ENCODE assay signal across 12 cellular contexts in genomic region chr1:164586619-164587018, GRCh38. TPM values are rescaled to one million over a fixed set of nuclear protein-coding genes. Genes with fewer than 3 reads are reported as not detected.
DNase-seq lines count a peak whose midpoint lies in the region; TF ChIP-seq lines count a peak whose summit lies in the region.
"Had no signal": no experiment of that assay in that cellular context is flagged by ENCODE, and none has a peak within 500 bp of the region (broad histone marks: within the 10 kb centered on the region; RNA-seq: fewer than 3 reads in every experiment).

No MANE protein-coding gene starts in this region.

- H3K4me1 ChIP-seq in esophagus muscularis mucosa (peaks cover 56 to 98% (median 94%) of the 10 kb centered on the region in 4 donors), uterus (peaks cover 10 to 20% of the 10 kb centered on the region in 2 donors)

- no peak overlapping the region for H3K4me3 Mint-ChIP-seq in immature natural killer cell
- H3K4me3 Mint-ChIP-seq: CD8-positive, alpha-beta T cell had no signal

- peaks cover 8 to 22% (median 13%) of the 10 kb centered on the region in 3 donors for H3K27me3 Mint-ChIP-seq in immature natural killer cell (ENCODE audit: low read depth in 3 of 3)

- H3K27ac Mint-ChIP-seq in immature natural killer cell: no peak overlapping the region
- H3K27ac Mint-ChIP-seq: CD8-positive, alpha-beta T cell had no signal

- intact Hi-C loops in esophagus muscularis mucosa (cut with DNase I): no loop called here
- intact Hi-C loops in uterus (cut with DNase I; ENCODE audit: low total_unique reads): loop anchor here (10.0 kb wide), 1 partner anchor 198 kb away; no protein-coding TSS in a partner anchor

- H3K9ac ChIP-seq in neural cell (ENCODE audit: low read length): no peak overlapping the region

- no peak for TF ChIP-seq POLR2A in esophagus muscularis mucosa (IDR thresholded peaks at IDR 0.05; ENCODE audit: low read depth)
- no peak for TF ChIP-seq POLR2A in uterus (IDR thresholded peaks at IDR 0.05)

- peaks cover 6% of the 10 kb centered on the region for H3F3A ChIP-seq in neural cell (ENCODE audit: insufficient read depth, low read length, poor library complexity, severe bottlenecking)

- H3K79me2 ChIP-seq in neural cell (replicated peaks; ENCODE audit: insufficient read depth, low read length): peaks cover 96% of the 10 kb centered on the region

- 65% methylated on average over 5 of the region's 5 CpGs for WGBS in esophagus muscularis mucosa

- H3K4me2 ChIP-seq in neural cell (ENCODE audit: low read length): no peak overlapping the region

- H3K9me3 ChIP-seq in esophagus muscularis mucosa (no peaks in the 10 kb centered on the region), neural cell (ENCODE audit: low read length) (no peaks in the 10 kb centered on the region), uterus (no peaks in the 10 kb centered on the region)
- H3K9me3 ChIP-seq: MG63 had no signal

- no peak for TF ChIP-seq RAD21 in neural cell (conservative IDR thresholded peaks at IDR 0.05)

- peak overlapping the region; percentile 83 to 91 (median 88) for H3K27ac ChIP-seq in esophagus muscularis mucosa (replicated peaks in 1 of 4)
- H3K27ac ChIP-seq in neural cell (ENCODE audit: low read length): peak overlapping the region; percentile 34
- peak overlapping the region; percentile 88 to 94 for H3K27ac ChIP-seq in uterus

- DNase-seq in NCI-H2227 treated with DMSO at 0.1 percent for 48 hours (lab: John Stamatoyannopoulos, UW): peak; percentile 32
- DNase-seq in esophagus muscularis mucosa (ENCODE audit: extremely low spot score): peak; percentile 60
- no peak for DNase-seq in uterus
- DNase-seq in immature natural killer cell: no peak
- DNase-seq in NAMALWA (ENCODE audit: low spot score): no peak
- DNase-seq in NCI-H2029 (lab: John Stamatoyannopoulos, UW): no peak
- DNase-seq: CD8-positive, alpha-beta T cell; GF-D8; MG63; NCI-H187 treated with DMSO at 0.1 percent for 48 hours; NCI-H774 had no signal

- no peaks in the 10 kb centered on the region for H4K20me1 ChIP-seq in neural cell (ENCODE audit: insufficient read depth)

- no peak for TF ChIP-seq CTCF in esophagus muscularis mucosa (IDR thresholded peaks at IDR 0.05)
- TF ChIP-seq CTCF in neural cell (IDR thresholded peaks at IDR 0.05; ENCODE audit: poor library complexity, severe bottlenecking): no peak
- no peak for TF ChIP-seq CTCF in uterus (IDR thresholded peaks at IDR 0.05)

- H3K4me3 ChIP-seq in esophagus muscularis mucosa (no peak overlapping the region), neural cell (ENCODE audit: low read length) (no peak overlapping the region), uterus (no peak overlapping the region)
- H3K4me3 ChIP-seq: MG63 had no signal

- H3K4me1 Mint-ChIP-seq in immature natural killer cell: no peaks in the 10 kb centered on the region

- H3K9me3 Mint-ChIP-seq in immature natural killer cell: no peaks in the 10 kb centered on the region

- no peaks in the 10 kb centered on the region for H3K36me3 ChIP-seq in esophagus muscularis mucosa
- peaks cover 11% of the 10 kb centered on the region for H3K36me3 ChIP-seq in neural cell (ENCODE audit: insufficient read depth, low read length)
- H3K36me3 ChIP-seq in uterus: no peaks in the 10 kb centered on the region
- H3K36me3 ChIP-seq: MG63 had no signal

- H3K36me3 Mint-ChIP-seq in immature natural killer cell: no peaks in the 10 kb centered on the region
- H3K36me3 Mint-ChIP-seq: CD8-positive, alpha-beta T cell had no signal

- H3K27me3 ChIP-seq in esophagus muscularis mucosa (no peaks in the 10 kb centered on the region), neural cell (ENCODE audit: insufficient read depth, low read depth, low read length) (no peaks in the 10 kb centered on the region), uterus (no peaks in the 10 kb centered on the region)
- H3K27me3 ChIP-seq: MG63 had no signal

- H2AFZ ChIP-seq in neural cell (ENCODE audit: low read depth, low read length): no peak overlapping the region

- TF ChIP-seq EP300 in esophagus muscularis mucosa (IDR thresholded peaks at IDR 0.05) (no peak), neural cell (conservative IDR thresholded peaks at IDR 0.05; ENCODE audit: poor library complexity, severe bottlenecking) (no peak)

- H3K9me2 ChIP-seq in neural cell (ENCODE audit: insufficient read depth, low read length): no peaks in the 10 kb centered on the region

TF ChIP-seq in neural cell, 6 proteins besides CTCF, POLR2A, EP300 and RAD21:
- TF ChIP-seq SMC3 (conservative IDR thresholded peaks at IDR 0.05; ENCODE audit: poor library complexity) (no peak), TAF1 (IDR thresholded peaks at IDR 0.05; ENCODE audit: low read depth) (no peak), MXI1 (conservative IDR thresholded peaks at IDR 0.05; ENCODE audit: poor library complexity, severe bottlenecking) (no peak), EZH2 (IDR thresholded peaks at IDR 0.05; ENCODE audit: borderline replicate concordance, insufficient read depth, low read length, poor library complexity, severe bottlenecking) (no peak), REST (IDR thresholded peaks at IDR 0.05; ENCODE audit: borderline replicate concordance) (no peak)

RNA-seq across cellular contexts. Expression of gene PBX1, which starts 27.6 kb away (rescaled TPM):
- 100 to 1,000 TPM in 2 of 4 donors, 10 to 100 TPM in 2; 89.6 to 138 (median 112) TPM for total RNA-seq in esophagus muscularis mucosa
- 42.4 and 48.1 TPM in 2 replicates for polyA plus RNA-seq in neural cell
- polyA minus RNA-seq in neural cell: 233 and 303 TPM in 2 replicates
- 100 to 1,000 TPM; 122 to 831 (median 207) TPM for total RNA-seq in uterus
- under 1 TPM in 2 of 3 donors, not detected in 1; 0.40 to 0.72 TPM for polyA plus RNA-seq in immature natural killer cell

Comparison
In these comparisons a context has a peak if more than half of its experiments do, and no peak if none do; other contexts are left out.
1. DNase-seq: peak in NCI-H2227 treated with DMSO at 0.1 percent for 48 hours (single experiment) and esophagus muscularis mucosa (single experiment); none in uterus (0 of 2), immature natural killer cell (0 of 3), NAMALWA (single experiment) and NCI-H2029 (single experiment).
2. H3K27ac ChIP-seq: peak in every context shown above with its lines; median percentile 91 in uterus; 88 in esophagus muscularis mucosa; 34 in neural cell.